Comparison of ENCODE assay signal across 38 cellular contexts in the genomic region with DNA sequence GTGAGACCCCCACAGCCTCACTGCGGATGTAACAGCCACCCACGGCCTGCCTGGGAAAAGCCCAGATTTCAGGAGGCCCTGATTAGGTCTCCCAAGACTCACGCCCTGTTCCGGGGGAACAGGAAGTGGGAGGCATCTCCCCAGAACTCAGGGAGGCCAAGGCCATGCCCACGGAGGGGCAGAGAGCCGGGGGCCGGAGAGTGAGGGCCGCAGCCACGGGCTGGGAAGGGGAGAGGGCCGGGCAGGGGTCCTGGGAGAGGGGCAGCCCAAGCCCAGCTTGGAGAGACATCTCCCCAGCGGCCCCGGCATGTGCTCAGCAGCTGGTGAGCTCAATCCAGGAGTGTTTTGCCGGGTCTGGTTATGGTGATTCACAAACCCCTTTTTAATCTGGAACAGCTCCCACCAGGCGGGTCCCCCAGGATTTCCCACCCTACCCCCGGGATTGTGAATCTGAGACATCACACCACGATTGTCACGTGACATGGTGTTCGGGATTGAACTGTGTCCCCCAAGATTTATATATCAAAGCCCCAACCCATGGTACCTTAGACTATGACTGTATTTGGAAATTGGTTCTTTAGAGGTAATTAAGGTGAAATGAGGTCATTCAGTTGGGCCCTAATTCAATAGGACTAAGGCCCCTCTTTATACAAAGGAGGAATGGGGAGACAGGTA. TPM values are rescaled to one million over a fixed set of nuclear protein-coding genes. Genes with fewer than 3 reads are reported as not detected.
"Had no signal": no experiment of that assay in that cellular context is flagged by ENCODE, and none has a peak within 500 bp of the region (broad histone marks: within the 10 kb centered on the region; RNA-seq: fewer than 3 reads in every experiment).

No MANE protein-coding gene starts in this region.

- ATAC-seq: naive thymus-derived CD4-positive, alpha-beta T cell; natural killer cell; pancreas; sciatic nerve; stimulated activated memory B cell treated with anti-CD40 and anti-IgM and Interleukin-4, amounts not matched to agents 10 μg/mL and 1 μg/mL and 100 μg/mL, for 72 hours; stimulated activated naive CD8-positive, alpha-beta T cell treated with anti-CD3 and anti-CD28 coated beads, Interleukin-15, amount 100 ng/mL, for 72 hours; stimulated activated naive CD8-positive, alpha-beta T cell treated with anti-CD3 and anti-CD28 coated beads, Interleukin-15, Interleukin-2, amounts not matched to agents 100 U/mL and 50 U/mL, for 24 hours had no signal

- H2AFZ ChIP-seq: neural progenitor cell had no signal

- FAIRE-seq: pancreas, urothelium cell line had no signal

- H3K4me1 Mint-ChIP-seq: nephron; neural progenitor cell; stimulated activated memory B cell treated with anti-CD40 and anti-IgM and Interleukin-4, amounts not matched to agents 10 μg/mL and 1 μg/mL and 100 μg/mL, for 72 hours; stimulated activated naive CD8-positive, alpha-beta T cell treated with anti-CD3 and anti-CD28 coated beads, Interleukin-15, amount 100 ng/mL, for 72 hours had no signal

- H3K27ac ChIP-seq: neural progenitor cell, neutrophil, pancreas, prostate gland, right atrium auricular region, skin epidermis, spleen, suprapubic skin, thoracic aorta, thyroid gland, tibial nerve, upper lobe of left lung, vagina had no signal

- H3K4me3 ChIP-seq: neural progenitor cell, pancreas, prostate gland, right atrium auricular region, skin epidermis, smooth muscle cell, spleen, suprapubic skin, thoracic aorta, thyroid gland, tibial nerve, upper lobe of left lung, vagina had no signal

- H3K4me2 ChIP-seq: neural progenitor cell, smooth muscle cell had no signal

- H3K9me3 ChIP-seq: neutrophil, pancreas, prostate gland, right atrium auricular region, suprapubic skin, thoracic aorta, thyroid gland, vagina had no signal

- H3K36me3 Mint-ChIP-seq: natural killer cell; neural progenitor cell; stimulated activated memory B cell treated with anti-CD40 and anti-IgM and Interleukin-4, amounts not matched to agents 10 μg/mL and 1 μg/mL and 100 μg/mL, for 72 hours had no signal

- H3K36me3 ChIP-seq: neural progenitor cell, neutrophil, pancreas, prostate gland, right atrium auricular region, suprapubic skin, thoracic aorta, thyroid gland, tibial nerve, upper lobe of left lung, vagina had no signal

- H3K9ac ChIP-seq: neural progenitor cell had no signal

- DNase-seq: naive thymus-derived CD4-positive, alpha-beta T cell; natural killer cell; nucleus accumbens; pancreas; retina; spleen; stimulated activated CD4-positive, alpha-beta T cell treated with anti-CD3 and anti-CD28 coated beads, Interleukin-12 subunit alpha, Interleukin-12 subunit beta, amount 100 ng/mL, for 4 hours; stimulated activated CD4-positive, alpha-beta T cell treated with anti-CD3 and anti-CD28 coated beads, Interleukin-1b, Interleukin-23, amount 100 ng/mL, for 48 hours; stimulated activated CD4-positive, alpha-beta T cell treated with anti-CD3 and anti-CD28 coated beads, Interleukin-4, amount 100 ng/mL, for 1 hour; stimulated activated CD4-positive, alpha-beta T cell treated with anti-CD3 and anti-CD28 coated beads, Interleukin-4, amount 100 ng/mL, for 4 hours; stimulated activated CD8-positive, alpha-beta memory T cell treated with anti-CD3 and anti-CD28 coated beads, Interleukin-4, amount 100 ng/mL, for 48 hours; stimulated activated naive CD4-positive, alpha-beta T cell; stimulated activated naive CD8-positive, alpha-beta T cell treated with anti-CD3 and anti-CD28 coated beads, Interleukin-15, amount 100 ng/mL, for 72 hours; stimulated activated naive CD8-positive, alpha-beta T cell treated with anti-CD3 and anti-CD28 coated beads, Interleukin-15, Interleukin-2, amounts not matched to agents 100 U/mL and 50 U/mL, for 24 hours; substantia nigra; thyroid gland; trophoblast cell had no signal

- H3K27ac Mint-ChIP-seq: natural killer cell; nephron; neural progenitor cell; stimulated activated memory B cell treated with anti-CD40 and anti-IgM and Interleukin-4, amounts not matched to agents 10 μg/mL and 1 μg/mL and 100 μg/mL, for 72 hours had no signal

- H3K4me1 ChIP-seq: neural progenitor cell, pancreas, prostate gland, right atrium auricular region, suprapubic skin, thyroid gland, tibial nerve, upper lobe of left lung, vagina had no signal

- H3K4me3 Mint-ChIP-seq: naive thymus-derived CD4-positive, alpha-beta T cell; natural killer cell; nephron; neural progenitor cell; stimulated activated memory B cell treated with anti-CD40 and anti-IgM and Interleukin-4, amounts not matched to agents 10 μg/mL and 1 μg/mL and 100 μg/mL, for 72 hours; stimulated activated naive CD8-positive, alpha-beta T cell treated with anti-CD3 and anti-CD28 coated beads, Interleukin-15, amount 100 ng/mL, for 72 hours had no signal

- H3K27me3 ChIP-seq: neural progenitor cell, pancreas, right atrium auricular region, thyroid gland, vagina had no signal

RNA-seq across cellular contexts. Expression of a gene that starts 26.6 kb away (rescaled TPM):
- total RNA-seq: osteocyte, smooth muscle cell, vagina had no signal
- polyA plus RNA-seq: naive thymus-derived CD4-positive, alpha-beta T cell; smooth muscle cell had no signal

RNA-seq across cellular contexts. Expression of a gene that starts 29.3 kb away (rescaled TPM):
- total RNA-seq: naive thymus-derived CD4-positive, alpha-beta T cell; natural killer cell; omental fat pad; osteocyte; pancreas; posterior vena cava; pulmonary artery endothelial cell; right atrium auricular region; sciatic nerve; smooth muscle cell; spleen; suprapubic skin; thoracic aorta; thyroid gland; tibial nerve; upper lobe of left lung; ureter; vagina had no signal
- polyA plus RNA-seq: naive thymus-derived CD4-positive, alpha-beta T cell; neural cell; smooth muscle cell had no signal
